ENCODE assay signal across 1 cellular context in genomic region chr5:36035696-36036095, GRCh38.
TF ChIP-seq lines count a peak whose summit lies in the region.

No MANE protein-coding gene starts in this region.

TF ChIP-seq in H1, 55 proteins besides CTCF, POLR2A, EP300 and RAD21:
- TF ChIP-seq EGR1 (IDR thresholded peaks at IDR 0.05; ENCODE audit: borderline replicate concordance, low read depth, low read length) (no peak), ASH2L (IDR thresholded peaks at IDR 0.05; ENCODE audit: low read length) (no peak), SP2 (IDR thresholded peaks at IDR 0.05; ENCODE audit: low read length) (no peak), ZNF274 (IDR thresholded peaks at IDR 0.05; ENCODE audit: borderline replicate concordance, extremely low read depth, low read length) (no peak), TCF12 (IDR thresholded peaks at IDR 0.05; ENCODE audit: low read depth, low read length) (no peak), SUZ12 (IDR thresholded peaks at IDR 0.05; ENCODE audit: low read length) (no peak), CHD7 (IDR thresholded peaks at IDR 0.05; ENCODE audit: insufficient replicate concordance, low read length) (no peak), CHD2 (IDR thresholded peaks at IDR 0.05; ENCODE audit: low read length) (no peak), SIRT6 (IDR thresholded peaks at IDR 0.05; ENCODE audit: low read length) (no peak), CBX8 (IDR thresholded peaks at IDR 0.05; ENCODE audit: borderline replicate concordance, low read depth, low read length) (no peak), BRCA1 (IDR thresholded peaks at IDR 0.05; ENCODE audit: low read depth, low read length) (no peak)
